In the genomic region with DNA sequence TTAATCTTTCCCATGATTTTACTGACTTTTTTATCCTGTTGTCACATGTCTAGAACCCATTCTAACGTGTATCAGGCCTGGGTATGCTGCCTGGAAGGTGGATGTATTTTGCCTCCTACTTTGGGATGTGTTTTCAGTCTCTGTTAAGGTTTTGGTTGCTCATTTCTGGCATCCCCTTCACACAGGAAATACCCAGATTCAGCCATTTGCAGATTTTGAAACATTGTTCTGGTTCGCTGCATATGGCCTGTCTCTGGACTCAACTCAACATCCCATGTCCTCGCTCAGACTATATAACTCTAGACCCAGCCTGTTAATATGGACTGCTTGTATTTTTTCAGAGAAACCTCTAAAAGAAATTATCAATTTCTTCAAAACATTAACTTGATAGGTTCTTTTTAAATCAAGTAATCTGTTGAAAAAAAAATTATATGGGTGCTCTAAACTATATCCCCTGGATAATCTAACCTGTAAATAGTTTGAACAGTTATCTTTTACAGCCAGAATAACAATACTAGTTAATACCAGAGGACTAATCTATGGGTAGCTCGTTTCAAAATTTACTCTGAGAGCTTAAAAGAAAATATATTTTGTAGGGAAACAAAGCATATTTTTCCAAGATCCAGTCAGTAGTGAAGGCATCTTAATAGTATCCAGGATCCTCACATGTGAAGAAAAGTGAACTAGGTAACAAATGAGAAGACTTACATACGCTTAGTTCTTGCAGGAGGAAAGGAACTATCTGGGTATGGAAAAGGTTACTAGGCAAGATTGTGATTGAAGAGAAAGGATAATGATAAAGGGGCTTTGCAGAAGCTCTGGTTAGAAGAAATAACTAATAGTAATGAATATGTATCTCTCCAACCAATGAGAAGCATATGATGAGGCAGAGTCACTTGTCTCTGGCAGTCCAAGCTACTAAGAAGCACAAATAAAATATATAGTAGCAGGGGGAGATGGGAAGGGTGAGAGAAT, we compare ENCODE assay signal across 19 cellular contexts. TPM values are rescaled to one million over a fixed set of nuclear protein-coding genes. Genes with fewer than 3 reads are reported as not detected.
DNase-seq lines count a peak whose midpoint lies in the region; ATAC-seq lines count a peak whose summit lies in the region.
"Had no signal": no experiment of that assay in that cellular context is flagged by ENCODE, and none has a peak within 500 bp of the region (broad histone marks: within the 10 kb centered on the region; RNA-seq: fewer than 3 reads in every experiment).

No MANE protein-coding gene starts in this region.

- no peaks in the 10 kb centered on the region for H4K20me1 ChIP-seq in Karpas-422 (ENCODE audit: insufficient read depth, low read depth, low read length)

- H3K27me3 ChIP-seq in Karpas-422 (ENCODE audit: low read length) = no peaks in the 10 kb centered on the region
- H3K27me3 ChIP-seq: thyroid gland had no signal

- H3K9me3 ChIP-seq in Karpas-422 (ENCODE audit: low read length) = no peaks in the 10 kb centered on the region
- H3K9me3 ChIP-seq: thyroid gland had no signal

- peak overlapping the region; percentile 69 for H2AFZ ChIP-seq in Karpas-422 (ENCODE audit: low read length)
- H2AFZ ChIP-seq: PC-9 had no signal

- peak overlapping the region; percentile 73 for H3K27ac ChIP-seq in Karpas-422 (ENCODE audit: low read length)
- H3K27ac ChIP-seq: PC-9, thyroid gland had no signal

- peaks cover 4% of the 10 kb centered on the region for H3K36me3 Mint-ChIP-seq in activated CD8-positive, alpha-beta memory T cell treated with anti-CD3 and anti-CD28 coated beads, Interleukin-2, amount 10 ng/mL, durations not matched to agents 7 days and 5 days
- no peaks in the 10 kb centered on the region for H3K36me3 Mint-ChIP-seq in stimulated activated naive B cell treated with anti-CD40 and anti-IgM and Interleukin-4, amounts not matched to agents 10 μg/mL and 1 μg/mL and 100 μg/mL, for 72 hours
- H3K36me3 Mint-ChIP-seq: activated naive CD4-positive, alpha-beta T cell treated with anti-CD3 and anti-CD28 coated beads, Interleukin-2, amount 50 U/mL, for 72 hours had no signal

- peak overlapping the region; percentile 58 for H3K4me2 ChIP-seq in Karpas-422 (ENCODE audit: low read depth, low read length, poor library complexity, severe bottlenecking)
- H3K4me2 ChIP-seq: PC-9 had no signal

- H3K27ac Mint-ChIP-seq in activated CD8-positive, alpha-beta memory T cell treated with anti-CD3 and anti-CD28 coated beads, Interleukin-2, amount 10 ng/mL, durations not matched to agents 7 days and 5 days = peak overlapping the region; percentile 52
- H3K27ac Mint-ChIP-seq in stimulated activated naive B cell treated with anti-CD40 and anti-IgM and Interleukin-4, amounts not matched to agents 10 μg/mL and 1 μg/mL and 100 μg/mL, for 72 hours = peak overlapping the region; percentile 96
- H3K27ac Mint-ChIP-seq: activated naive CD4-positive, alpha-beta T cell treated with anti-CD3 and anti-CD28 coated beads, Interleukin-2, amount 50 U/mL, for 72 hours had no signal

- CTCF ChIA-PET in activated CD8-positive, alpha-beta memory T cell treated with anti-CD3 and anti-CD28 coated beads, Interleukin-2, amount 10 ng/mL, durations not matched to agents 7 days and 5 days (lab: Charles Lee) = interaction anchor here (1.1 to 4.1 kb wide), 7 partner anchors 11 to 275 kb away, joined by 3 to 46 read pairs (median 9); no protein-coding TSS in a partner anchor

- H3K9me2 ChIP-seq in Karpas-422 (replicated peaks; ENCODE audit: insufficient read depth, low read length) = no peaks in the 10 kb centered on the region

- H3K79me2 ChIP-seq in Karpas-422 (ENCODE audit: low read length) = no peaks in the 10 kb centered on the region

- no peaks in the 10 kb centered on the region for H3K36me3 ChIP-seq in Karpas-422 (ENCODE audit: insufficient read depth, low read length)
- H3K36me3 ChIP-seq: thyroid gland had no signal

- H3K4me1 ChIP-seq in Karpas-422 (ENCODE audit: low read length) = peaks cover 43% of the 10 kb centered on the region
- H3K4me1 ChIP-seq: thyroid gland had no signal

- DNase-seq in activated CD8-positive, alpha-beta memory T cell treated with anti-CD3 and anti-CD28 coated beads, Interleukin-2, amount 10 ng/mL, durations not matched to agents 7 days and 5 days = no peak
- no peak for DNase-seq in activated CD8-positive, alpha-beta memory T cell treated with anti-CD3 and anti-CD28 coated beads for 24 hours
- DNase-seq in Karpas-422 (peak; percentile 90), dermis blood vessel endothelial cell (peak; percentile 9), NCI-H2081 treated with DMSO at 0.1 percent for 48 hours (lab: John Stamatoyannopoulos, UW) (no peak)
- no peak for DNase-seq in stimulated activated naive B cell treated with anti-CD40 and anti-IgM and Interleukin-4, amounts not matched to agents 10 μg/mL and 1 μg/mL and 100 μg/mL, for 72 hours
- no peak for DNase-seq in stimulated activated naive CD4-positive, alpha-beta T cell (lab: John Stamatoyannopoulos, UW)
- DNase-seq: DMS53, erythroblast, hypothalamus, mammary epithelial cell, NCI-H1092, NCI-H226, PC-9 had no signal

- H3K9me3 Mint-ChIP-seq in activated CD8-positive, alpha-beta memory T cell treated with anti-CD3 and anti-CD28 coated beads, Interleukin-2, amount 10 ng/mL, durations not matched to agents 7 days and 5 days (ENCODE audit: low read depth) = no peaks in the 10 kb centered on the region
- peaks cover 4% of the 10 kb centered on the region in 2 donors for H3K9me3 Mint-ChIP-seq in stimulated activated naive B cell treated with anti-CD40 and anti-IgM and Interleukin-4, amounts not matched to agents 10 μg/mL and 1 μg/mL and 100 μg/mL, for 72 hours

- peaks cover 44% of the 10 kb centered on the region for H3K27me3 Mint-ChIP-seq in activated CD8-positive, alpha-beta memory T cell treated with anti-CD3 and anti-CD28 coated beads, Interleukin-2, amount 10 ng/mL, durations not matched to agents 7 days and 5 days
- H3K27me3 Mint-ChIP-seq in stimulated activated naive B cell treated with anti-CD40 and anti-IgM and Interleukin-4, amounts not matched to agents 10 μg/mL and 1 μg/mL and 100 μg/mL, for 72 hours = no peaks in the 10 kb centered on the region

- no peak overlapping the region for H3K4me3 Mint-ChIP-seq in activated CD8-positive, alpha-beta memory T cell treated with anti-CD3 and anti-CD28 coated beads, Interleukin-2, amount 10 ng/mL, durations not matched to agents 7 days and 5 days
- H3K4me3 Mint-ChIP-seq in stimulated activated naive B cell treated with anti-CD40 and anti-IgM and Interleukin-4, amounts not matched to agents 10 μg/mL and 1 μg/mL and 100 μg/mL, for 72 hours = peak overlapping the region; percentile 56 to 68

- H3K9ac ChIP-seq in Karpas-422 (ENCODE audit: low read length) = peak overlapping the region; percentile 18

- peaks cover 36% of the 10 kb centered on the region for H3K4me1 Mint-ChIP-seq in activated CD8-positive, alpha-beta memory T cell treated with anti-CD3 and anti-CD28 coated beads, Interleukin-2, amount 10 ng/mL, durations not matched to agents 7 days and 5 days
- peaks cover 19 to 47% of the 10 kb centered on the region in 2 donors for H3K4me1 Mint-ChIP-seq in stimulated activated naive B cell treated with anti-CD40 and anti-IgM and Interleukin-4, amounts not matched to agents 10 μg/mL and 1 μg/mL and 100 μg/mL, for 72 hours

- no peak for ATAC-seq in activated CD8-positive, alpha-beta memory T cell treated with anti-CD3 and anti-CD28 coated beads, Interleukin-2, amount 10 ng/mL, durations not matched to agents 7 days and 5 days
- ATAC-seq in stimulated activated naive B cell treated with anti-CD40 and anti-IgM and Interleukin-4, amounts not matched to agents 10 μg/mL and 1 μg/mL and 100 μg/mL, for 72 hours (replicated peaks) = peak; percentile 63 to 69
- ATAC-seq in GM18519 (IDR thresholded peaks at IDR 0.05; ENCODE audit: low FRiP score, unreplicated experiment) = no peak

- no peak overlapping the region for H3K4me3 ChIP-seq in Karpas-422 (ENCODE audit: low read length)
- H3K4me3 ChIP-seq: PC-9, thyroid gland had no signal

RNA-seq across cellular contexts. Expression of a gene that starts 23.4 kb away (rescaled TPM):
- 10 to 100 TPM; 72.9 to 89.8 TPM for total RNA-seq in activated CD8-positive, alpha-beta memory T cell treated with anti-CD3 and anti-CD28 coated beads, Interleukin-2, amount 10 ng/mL, durations not matched to agents 7 days and 5 days
- 79.1 and 126 TPM in 2 replicates for total RNA-seq in Karpas-422 (2014; rRNA removed; shearing (Covaris generic); ENCODE audit: low replicate concordance)
- not detected in 2 replicates for total RNA-seq in dermis blood vessel endothelial cell
- total RNA-seq: cerebellum, HT-29 had no signal

RNA-seq across cellular contexts. Expression of a gene that starts 51.4 kb away (rescaled TPM):
- 10 to 100 TPM in 1 of 2 experiments, 1 to 10 TPM in 1; 4.9 to 11.6 TPM for total RNA-seq in activated CD8-positive, alpha-beta memory T cell treated with anti-CD3 and anti-CD28 coated beads, Interleukin-2, amount 10 ng/mL, durations not matched to agents 7 days and 5 days
- 40.2 and 66.5 TPM in 2 replicates for total RNA-seq in Karpas-422 (2014; rRNA removed; shearing (Covaris generic); ENCODE audit: low replicate concordance)
- total RNA-seq in dermis blood vessel endothelial cell = not detected in 2 replicates
- total RNA-seq: activated naive CD4-positive, alpha-beta T cell treated with anti-CD3 and anti-CD28 coated beads, Interleukin-2, amount 50 U/mL, for 72 hours; cerebellum; HT-29; mammary epithelial cell; PC-9 had no signal

RNA-seq across cellular contexts. Expression of a gene that starts 52.6 kb away (rescaled TPM):
- total RNA-seq in activated CD8-positive, alpha-beta memory T cell treated with anti-CD3 and anti-CD28 coated beads, Interleukin-2, amount 10 ng/mL, durations not matched to agents 7 days and 5 days = 100 to 1,000 TPM in 1 of 2 experiments, 10 to 100 TPM in 1; 74.4 to 143 TPM
- 216 and 309 TPM in 2 replicates for total RNA-seq in Karpas-422 (2014; rRNA removed; shearing (Covaris generic); ENCODE audit: low replicate concordance)
- not detected in 2 replicates for total RNA-seq in dermis blood vessel endothelial cell
- total RNA-seq: cerebellum, HT-29, mammary epithelial cell, PC-9 had no signal

Comparison
In these comparisons a context has a peak if more than half of its experiments do, and no peak if none do; other contexts are left out.
1. ATAC-seq: peak in stimulated activated naive B cell treated with anti-CD40 and anti-IgM and Interleukin-4, amounts not matched to agents 10 μg/mL and 1 μg/mL and 100 μg/mL, for 72 hours (2 of 2); none in activated CD8-positive, alpha-beta memory T cell treated with anti-CD3 and anti-CD28 coated beads, Interleukin-2, amount 10 ng/mL, durations not matched to agents 7 days and 5 days (single experiment) and GM18519 (single experiment).
2. DNase-seq: peak in Karpas-422 (single experiment) and dermis blood vessel endothelial cell (single experiment); none in activated CD8-positive, alpha-beta memory T cell treated with anti-CD3 and anti-CD28 coated beads, Interleukin-2, amount 10 ng/mL, durations not matched to agents 7 days and 5 days (single experiment), activated CD8-positive, alpha-beta memory T cell treated with anti-CD3 and anti-CD28 coated beads for 24 hours (single experiment), stimulated activated naive B cell treated with anti-CD40 and anti-IgM and Interleukin-4, amounts not matched to agents 10 μg/mL and 1 μg/mL and 100 μg/mL, for 72 hours (single experiment), NCI-H2081 treated with DMSO at 0.1 percent for 48 hours (single experiment) and stimulated activated naive CD4-positive, alpha-beta T cell (0 of 6).
3. RNA of a gene that starts 23.4 kb away (total RNA-seq): 79.1 to 126 TPM in Karpas-422 and 72.9 to 89.8 TPM in activated CD8-positive, alpha-beta memory T cell treated with anti-CD3 and anti-CD28 coated beads, Interleukin-2, amount 10 ng/mL, durations not matched to agents 7 days and 5 days; not detected in dermis blood vessel endothelial cell; every median in the first group is over 10 times any median in the second.
4. RNA of a gene that starts 52.6 kb away (total RNA-seq): 216 to 309 TPM in Karpas-422 and 74.4 to 143 TPM in activated CD8-positive, alpha-beta memory T cell treated with anti-CD3 and anti-CD28 coated beads, Interleukin-2, amount 10 ng/mL, durations not matched to agents 7 days and 5 days; not detected in dermis blood vessel endothelial cell; every median in the first group is over 10 times any median in the second.